In the genomic region with DNA sequence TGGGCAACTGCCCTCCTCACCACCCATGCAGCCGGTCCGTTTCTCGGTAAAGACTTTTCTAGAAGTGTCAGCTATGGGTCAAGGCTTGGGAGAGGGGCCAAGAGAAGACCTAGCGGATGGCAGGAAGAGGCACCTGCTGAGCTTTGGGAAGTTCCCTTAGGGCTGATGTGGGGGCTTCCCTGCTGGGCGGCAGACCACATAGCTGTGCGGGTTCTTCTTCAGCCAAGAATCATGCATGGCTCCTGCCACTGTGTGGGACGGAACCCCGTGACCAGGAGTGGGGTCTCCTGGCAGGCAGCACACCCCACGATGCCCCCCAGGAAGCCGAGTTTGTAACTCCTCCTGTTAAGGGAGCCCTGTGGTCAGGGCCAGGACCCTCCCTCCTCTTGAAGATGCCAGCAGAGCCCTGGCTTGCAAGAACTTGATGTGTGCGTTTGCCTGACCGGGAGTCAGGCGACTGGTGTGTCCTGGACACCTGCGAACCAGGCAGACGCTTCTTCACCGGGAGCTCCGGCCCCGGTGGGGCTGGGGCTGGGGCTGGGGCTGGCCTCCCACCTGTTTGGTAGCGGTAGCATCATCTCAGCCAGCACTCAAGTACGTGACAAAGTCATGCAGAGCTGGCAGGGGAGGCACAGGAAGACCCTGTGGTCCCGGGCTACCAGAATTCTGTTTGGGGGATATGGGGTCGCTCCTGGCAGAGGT, we compare ENCODE assay signal across 21 cellular contexts.
"Had no signal": no experiment of that assay in that cellular context is flagged by ENCODE, and none has a peak within 500 bp of the region (broad histone marks: within the 10 kb centered on the region; RNA-seq: fewer than 3 reads in every experiment).

No MANE protein-coding gene starts in this region.

- H3K4me3 ChIP-seq: esophagus squamous epithelium, lower lobe of right lung, right lobe of liver, stomach, thyroid gland had no signal

- H3K27ac ChIP-seq: esophagus squamous epithelium, lower lobe of right lung, parathyroid adenoma, right lobe of liver, stomach, thyroid gland had no signal

- H3K9ac ChIP-seq: parathyroid adenoma had no signal

- H3K27me3 ChIP-seq: esophagus squamous epithelium, right lobe of liver, thyroid gland had no signal

- DNase-seq: cortex of kidney; effector memory CD8-positive, alpha-beta T cell; erythroblast; esophagus squamous epithelium; foreskin melanocyte; hypothalamus; immature natural killer cell; islet precursor cell; kidney glomerular epithelial cell; left ventricle myocardium superior; lower lobe of right lung; naive B cell; right lobe of liver; small intestine; stimulated activated CD4-positive, alpha-beta T cell treated with anti-CD3 and anti-CD28 coated beads, Interleukin-1b, Interleukin-23, amount 100 ng/mL, for 48 hours; stimulated activated CD4-positive, alpha-beta T cell treated with anti-CD3 and anti-CD28 coated beads, Interleukin-4, amount 100 ng/mL, for 1 hour; stimulated activated naive CD4-positive, alpha-beta T cell treated with Interleukin-2 at 50 U/mL for 16 hours; stomach; thyroid gland; trophoblast cell had no signal

- H3K9me3 ChIP-seq: esophagus squamous epithelium, lower lobe of right lung, right lobe of liver, stomach, thyroid gland had no signal

- H3K36me3 ChIP-seq: esophagus squamous epithelium, lower lobe of right lung, right lobe of liver, stomach, thyroid gland had no signal

- H3K79me2 ChIP-seq: parathyroid adenoma had no signal

- H2AFZ ChIP-seq: parathyroid adenoma had no signal
